8 cellular contexts compared by ENCODE assay signal in the genomic region with DNA sequence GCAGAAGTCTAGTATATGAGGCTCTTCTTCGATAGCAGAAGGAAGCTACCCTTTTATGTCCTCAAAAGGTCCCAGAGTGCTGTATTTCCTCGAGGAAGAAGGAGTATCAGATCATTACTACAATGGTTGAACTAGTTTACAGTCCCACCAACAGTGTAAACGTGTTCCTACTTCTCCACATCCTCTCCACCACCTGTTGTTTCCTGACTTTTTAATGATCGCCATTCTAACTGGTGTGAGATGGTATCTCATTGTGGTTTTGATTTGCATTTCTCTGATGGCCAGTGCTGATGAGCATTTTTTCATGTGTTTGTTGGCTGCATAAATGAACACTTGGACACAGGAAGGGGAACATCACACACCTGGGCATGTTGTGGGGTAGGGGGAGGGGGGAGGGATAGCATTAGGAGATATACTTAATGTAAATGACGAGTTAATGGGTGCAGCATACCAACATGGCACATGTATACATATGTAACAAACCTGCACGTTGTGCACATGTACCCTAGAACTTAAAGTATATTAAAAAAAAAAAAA. TPM values are rescaled to one million over a fixed set of nuclear protein-coding genes. Genes with fewer than 3 reads are reported as not detected.
A peak's percentile ranks its signal among the peaks of the same experiment; 100 is the strongest.
DNase-seq lines count a peak whose midpoint lies in the region; ATAC-seq, FAIRE-seq and TF ChIP-seq lines count a peak whose summit lies in the region.
"Not testable (repeated sequence)": the region's sequence is repeated elsewhere in the genome, so short reads cannot be mapped to it uniquely, and the experiment has no call there.

No MANE protein-coding gene starts in this region.

- TF ChIP-seq CTCF in HEK293 (tag by site-specific recombination; IDR thresholded peaks at IDR 0.05); OCI-LY7 (conservative IDR thresholded peaks at IDR 0.05; ENCODE audit: low read length); astrocyte (IDR thresholded peaks at IDR 0.05; ENCODE audit: insufficient read depth, low read depth, low read length); progenitor cell of endocrine pancreas (IDR thresholded peaks at IDR 0.05; ENCODE audit: unreplicated experiment): not testable (repeated sequence)

- H3K9ac ChIP-seq in astrocyte (ENCODE audit: low read length), result not testable (repeated sequence)

- peak overlapping the region; percentile 86 to 97 (median 94) for H3K4me3 Mint-ChIP-seq in CD4-positive, CD25-positive, alpha-beta regulatory T cell
- peak overlapping the region; percentile 91 for H3K4me3 Mint-ChIP-seq in activated CD4-positive, alpha-beta T cell treated with anti-CD3 and anti-CD28 coated beads for 36 hours
- H3K4me3 Mint-ChIP-seq in activated T-helper 1 cell treated with anti-CD3 and anti-CD28 coated beads, Interleukin-12 subunit alpha, Interleukin-12 subunit beta, Interleukin-2, Interleukin-4 antibody, amounts not matched to agents 30 ng/mL and 10 ng/mL and 1 ng/mL, durations not matched to agents 14 hours and 24 hours and 36 hours, result peak overlapping the region; percentile 0
- H3K4me3 Mint-ChIP-seq in astrocyte (ENCODE audit: unreplicated experiment), result not testable (repeated sequence)
- peak overlapping the region in 6 of 8 donors; percentile 45 to 95 (median 94) for H3K4me3 Mint-ChIP-seq in naive B cell
- peak overlapping the region; percentile 85 for H3K4me3 Mint-ChIP-seq in progenitor cell of endocrine pancreas (ENCODE audit: low read depth)

- CTCF ChIA-PET in HEK293 (lab: Yijun Ruan, JAX); OCI-LY7 (lab: Charles Lee; ENCODE audit: unreplicated experiment): not testable (repeated sequence)
- CTCF ChIA-PET in activated CD4-positive, alpha-beta T cell treated with anti-CD3 and anti-CD28 coated beads for 36 hours (lab: Charles Lee), result interaction anchor here (0.7 kb wide), 1 partner anchor 10 kb away, joined by 3 read pairs; no protein-coding TSS in a partner anchor

- peaks cover 33% of the 10 kb centered on the region for H3K79me2 ChIP-seq in OCI-LY7 (ENCODE audit: insufficient read depth, low read depth, low read length)
- peaks cover 28% of the 10 kb centered on the region for H3K79me2 ChIP-seq in astrocyte (ENCODE audit: insufficient read depth, low read length)

- BruUV-seq in OCI-LY7 (replicated peaks; lab: Mats Ljungman, UMichigan), result not testable (repeated sequence)

- H3K4me2 ChIP-seq in OCI-LY7 (ENCODE audit: low read length), result peak overlapping the region; percentile 96
- not testable (repeated sequence) for H3K4me2 ChIP-seq in astrocyte (ENCODE audit: low read length)

- H3K27me3 Mint-ChIP-seq in CD4-positive, CD25-positive, alpha-beta regulatory T cell; activated CD4-positive, alpha-beta T cell treated with anti-CD3 and anti-CD28 coated beads for 36 hours; activated T-helper 1 cell treated with anti-CD3 and anti-CD28 coated beads, Interleukin-12 subunit alpha, Interleukin-12 subunit beta, Interleukin-2, Interleukin-4 antibody, amounts not matched to agents 30 ng/mL and 10 ng/mL and 1 ng/mL, durations not matched to agents 14 hours and 24 hours and 36 hours (ENCODE audit: insufficient read depth); astrocyte (ENCODE audit: low read depth, unreplicated experiment); naive B cell: not testable (repeated sequence)
- peaks cover 26% of the 10 kb centered on the region for H3K27me3 Mint-ChIP-seq in progenitor cell of endocrine pancreas

- peaks cover 14% of the 10 kb centered on the region; the same call in 1 of the 2 replicates for H4K20me1 ChIP-seq in OCI-LY7 (ENCODE audit: insufficient read depth, low read length)
- not testable (repeated sequence) for H4K20me1 ChIP-seq in astrocyte (ENCODE audit: insufficient read depth, low read length)

- H3K9me3 ChIP-seq in CD4-positive, CD25-positive, alpha-beta regulatory T cell (ENCODE audit: control insufficient read depth in 2 of 2, low read length in 2 of 2); HEK293 (ENCODE audit: control insufficient read depth, insufficient read depth, low read depth, low read length); OCI-LY7 (ENCODE audit: low read length); astrocyte (ENCODE audit: insufficient read depth, low read depth, low read length): not testable (repeated sequence)

- H3K27me3 ChIP-seq in CD4-positive, CD25-positive, alpha-beta regulatory T cell (ENCODE audit: control insufficient read depth, insufficient read depth, low read length); astrocyte (ENCODE audit: insufficient read depth, low read length): not testable (repeated sequence)

- not testable (repeated sequence) for H3K9me2 ChIP-seq in OCI-LY7 (ENCODE audit: insufficient read depth, low read length)

- ATAC-seq in CD4-positive, CD25-positive, alpha-beta regulatory T cell (ENCODE audit: low read depth in 2 of 2); activated CD4-positive, alpha-beta T cell treated with anti-CD3 and anti-CD28 coated beads for 36 hours; naive B cell (ENCODE audit: low read depth in 2 of 2): not testable (repeated sequence)

- H3K4me1 Mint-ChIP-seq in CD4-positive, CD25-positive, alpha-beta regulatory T cell, result peaks cover 16 to 47% (median 32%) of the 10 kb centered on the region in 4 donors
- H3K4me1 Mint-ChIP-seq in activated CD4-positive, alpha-beta T cell treated with anti-CD3 and anti-CD28 coated beads for 36 hours, result peaks cover 40% of the 10 kb centered on the region
- peaks cover 28% of the 10 kb centered on the region for H3K4me1 Mint-ChIP-seq in activated T-helper 1 cell treated with anti-CD3 and anti-CD28 coated beads, Interleukin-12 subunit alpha, Interleukin-12 subunit beta, Interleukin-2, Interleukin-4 antibody, amounts not matched to agents 30 ng/mL and 10 ng/mL and 1 ng/mL, durations not matched to agents 14 hours and 24 hours and 36 hours (ENCODE audit: low read depth)
- H3K4me1 Mint-ChIP-seq in astrocyte (ENCODE audit: low read depth, unreplicated experiment); progenitor cell of endocrine pancreas (ENCODE audit: low read depth): not testable (repeated sequence)
- H3K4me1 Mint-ChIP-seq in naive B cell, result peaks cover 16 to 31% (median 19%) of the 10 kb centered on the region in 3 donors

- not testable (repeated sequence) for FAIRE-seq in astrocyte (lab: Jason Lieb, UNC)

- peak overlapping the region; percentile 87 to 99 (median 98) for H3K27ac Mint-ChIP-seq in CD4-positive, CD25-positive, alpha-beta regulatory T cell
- H3K27ac Mint-ChIP-seq in activated CD4-positive, alpha-beta T cell treated with anti-CD3 and anti-CD28 coated beads for 36 hours, result peak overlapping the region; percentile 96
- H3K27ac Mint-ChIP-seq in activated T-helper 1 cell treated with anti-CD3 and anti-CD28 coated beads, Interleukin-12 subunit alpha, Interleukin-12 subunit beta, Interleukin-2, Interleukin-4 antibody, amounts not matched to agents 30 ng/mL and 10 ng/mL and 1 ng/mL, durations not matched to agents 14 hours and 24 hours and 36 hours; progenitor cell of endocrine pancreas: not testable (repeated sequence)
- H3K27ac Mint-ChIP-seq in astrocyte (ENCODE audit: unreplicated experiment), result peak overlapping the region; percentile 29
- peak overlapping the region in 1 of 6 donors; percentile 98 for H3K27ac Mint-ChIP-seq in naive B cell

- not testable (repeated sequence) for DNase-seq in CD4-positive, CD25-positive, alpha-beta regulatory T cell; activated CD4-positive, alpha-beta T cell treated with anti-CD3 and anti-CD28 coated beads for 36 hours; activated T-helper 1 cell treated with anti-CD3 and anti-CD28 coated beads, Interleukin-12 subunit alpha, Interleukin-12 subunit beta, Interleukin-2, Interleukin-4 antibody, amounts not matched to agents 30 ng/mL and 10 ng/mL and 1 ng/mL, durations not matched to agents 14 hours and 24 hours and 36 hours (ENCODE audit: low spot score); astrocyte (ENCODE audit: low read depth); naive B cell; progenitor cell of endocrine pancreas (ENCODE audit: low spot score, unreplicated experiment)
- DNase-seq in OCI-LY7 (ENCODE audit: low spot score), result peak; percentile 37

- intact Hi-C loops in OCI-LY7 (cut with micrococcal nuclease; ENCODE audit: unreplicated experiment), result loop anchor here (2.0 kb wide), 1 partner anchor 77 kb away; no protein-coding TSS in a partner anchor
- intact Hi-C loops in activated CD4-positive, alpha-beta T cell treated with anti-CD3 and anti-CD28 coated beads for 36 hours (cut with DNase I, micrococcal nuclease), result loop anchor here (2.0 kb wide), 2 partner anchors 91 to 265 kb away; a partner anchor contains a TSS
- intact Hi-C loops in activated T-helper 1 cell treated with anti-CD3 and anti-CD28 coated beads, Interleukin-12 subunit alpha, Interleukin-12 subunit beta, Interleukin-2, Interleukin-4 antibody, amounts not matched to agents 30 ng/mL and 10 ng/mL and 1 ng/mL, durations not matched to agents 14 hours and 24 hours and 36 hours (cut with micrococcal nuclease), result loop anchor here (2.0 to 5.0 kb wide), 3 partner anchors 71 to 1377 kb away; a partner anchor contains a TSS

- H3K4me3 ChIP-seq in CD4-positive, CD25-positive, alpha-beta regulatory T cell (ENCODE audit: low read depth, low read length), result peak overlapping the region; percentile 48
- not testable (repeated sequence) for H3K4me3 ChIP-seq in HEK293 (ENCODE audit: low read depth, low read length); astrocyte (ENCODE audit: insufficient read depth, low read depth, low read length)
- peak overlapping the region; percentile 77 for H3K4me3 ChIP-seq in OCI-LY7 (ENCODE audit: low read depth, low read length, poor library complexity, severe bottlenecking)

- H2AFZ ChIP-seq in OCI-LY7 (ENCODE audit: low read length), result peak overlapping the region; percentile 80; the same call in 1 of the 2 replicates
- H2AFZ ChIP-seq in astrocyte (ENCODE audit: low read depth, low read length), result not testable (repeated sequence)

- H3K4me1 ChIP-seq in CD4-positive, CD25-positive, alpha-beta regulatory T cell (ENCODE audit: control insufficient read depth, insufficient read depth, low read length, poor library complexity, severe bottlenecking), result peaks cover 35% of the 10 kb centered on the region
- not testable (repeated sequence) for H3K4me1 ChIP-seq in HEK293 (ENCODE audit: control insufficient read depth, insufficient read depth, low read length)
- peaks cover 55% of the 10 kb centered on the region for H3K4me1 ChIP-seq in OCI-LY7 (ENCODE audit: insufficient read depth, low read length, poor library complexity, severe bottlenecking)
- H3K4me1 ChIP-seq in astrocyte (ENCODE audit: insufficient read depth, low read length), result peaks cover 20% of the 10 kb centered on the region

- POLR2A ChIA-PET in HEK293 (lab: Yijun Ruan, JAX), result not testable (repeated sequence)
- POLR2A ChIA-PET in OCI-LY7 (lab: Charles Lee), result interaction anchor here (0.5 kb wide), 1 partner anchor 93 kb away, joined by 3 read pairs; no protein-coding TSS in a partner anchor
- POLR2A ChIA-PET in activated CD4-positive, alpha-beta T cell treated with anti-CD3 and anti-CD28 coated beads for 36 hours (lab: Charles Lee), result interaction anchor here (0.6 kb wide), 1 partner anchor 387 kb away, joined by 4 read pairs; no protein-coding TSS in a partner anchor

- peaks cover 12% of the 10 kb centered on the region for H3K36me3 ChIP-seq in CD4-positive, CD25-positive, alpha-beta regulatory T cell (ENCODE audit: control insufficient read depth, insufficient read depth, low read length)
- not testable (repeated sequence) for H3K36me3 ChIP-seq in HEK293 (ENCODE audit: control insufficient read depth in 2 of 2, insufficient read depth in 1 of 2, low read length in 2 of 2); astrocyte (ENCODE audit: insufficient read depth, low read length)
- H3K36me3 ChIP-seq in OCI-LY7 (ENCODE audit: insufficient read depth, low read length), result peaks cover 24% of the 10 kb centered on the region

- H3K9me3 Mint-ChIP-seq in CD4-positive, CD25-positive, alpha-beta regulatory T cell; activated CD4-positive, alpha-beta T cell treated with anti-CD3 and anti-CD28 coated beads for 36 hours (ENCODE audit: low read depth); activated T-helper 1 cell treated with anti-CD3 and anti-CD28 coated beads, Interleukin-12 subunit alpha, Interleukin-12 subunit beta, Interleukin-2, Interleukin-4 antibody, amounts not matched to agents 30 ng/mL and 10 ng/mL and 1 ng/mL, durations not matched to agents 14 hours and 24 hours and 36 hours; astrocyte (ENCODE audit: unreplicated experiment); naive B cell; progenitor cell of endocrine pancreas (ENCODE audit: low read depth): not testable (repeated sequence)

- H3K27ac ChIP-seq in CD4-positive, CD25-positive, alpha-beta regulatory T cell (ENCODE audit: insufficient read depth, low read length, poor library complexity, severe bottlenecking), result peak overlapping the region; percentile 90
- not testable (repeated sequence) for H3K27ac ChIP-seq in HEK293 (ENCODE audit: extremely low read depth, low read depth, low read length); astrocyte (ENCODE audit: low read depth, low read length)
- peak overlapping the region; percentile 87 for H3K27ac ChIP-seq in OCI-LY7 (ENCODE audit: low read depth, low read length, poor library complexity, severe bottlenecking)

- H3K36me3 Mint-ChIP-seq in CD4-positive, CD25-positive, alpha-beta regulatory T cell; activated CD4-positive, alpha-beta T cell treated with anti-CD3 and anti-CD28 coated beads for 36 hours (ENCODE audit: low read depth); activated T-helper 1 cell treated with anti-CD3 and anti-CD28 coated beads, Interleukin-12 subunit alpha, Interleukin-12 subunit beta, Interleukin-2, Interleukin-4 antibody, amounts not matched to agents 30 ng/mL and 10 ng/mL and 1 ng/mL, durations not matched to agents 14 hours and 24 hours and 36 hours (ENCODE audit: low read depth); astrocyte (ENCODE audit: low read depth, unreplicated experiment); naive B cell; progenitor cell of endocrine pancreas (ENCODE audit: insufficient read depth): not testable (repeated sequence)

RNA-seq across cellular contexts. Expression of a gene that starts 1.2 kb away (rescaled TPM):
- 37.9 TPM for total RNA-seq in CD4-positive, CD25-positive, alpha-beta regulatory T cell
- polyA plus RNA-seq in CD4-positive, CD25-positive, alpha-beta regulatory T cell, result 10 to 100 TPM; 38.3 to 43.2 (median 42.4) TPM
- total RNA-seq in OCI-LY7 (2014; rRNA removed; shearing (Covaris generic)), result 16.7 and 17.9 TPM in 2 replicates
- total RNA-seq in OCI-LY7 (2022), result 59.2 and 64.3 TPM in 2 replicates
- total RNA-seq in activated CD4-positive, alpha-beta T cell treated with anti-CD3 and anti-CD28 coated beads for 36 hours, result 10 to 100 TPM; 12.8 to 18.5 TPM
- total RNA-seq in activated T-helper 1 cell treated with anti-CD3 and anti-CD28 coated beads, Interleukin-12 subunit alpha, Interleukin-12 subunit beta, Interleukin-2, Interleukin-4 antibody, amounts not matched to agents 30 ng/mL and 10 ng/mL and 1 ng/mL, durations not matched to agents 14 hours and 24 hours and 36 hours, result 17.6 and 17.8 TPM in 2 replicates
- 45.3 and 46.4 TPM in 2 replicates for total RNA-seq in astrocyte
- 10 to 100 TPM; 15.8 to 30.2 (median 21.8) TPM for polyA plus RNA-seq in naive B cell (ENCODE audit: low read depth in 6 of 6)
- total RNA-seq in progenitor cell of endocrine pancreas, result 6.4 and 7.2 TPM in 2 replicates

RNA-seq across cellular contexts. Expression of a gene that starts 53.4 kb away (rescaled TPM):
- 15.2 TPM for total RNA-seq in CD4-positive, CD25-positive, alpha-beta regulatory T cell
- 1 to 10 TPM; 4.8 to 8.3 (median 6.4) TPM for polyA plus RNA-seq in CD4-positive, CD25-positive, alpha-beta regulatory T cell
- 25.3 and 27.3 TPM in 2 replicates for total RNA-seq in OCI-LY7 (2014; rRNA removed; shearing (Covaris generic))
- total RNA-seq in OCI-LY7 (2022) (43.5 and 46.7 TPM in 2 replicates), astrocyte (10.1 and 11.5 TPM in 2 replicates), progenitor cell of endocrine pancreas (21.9 and 24.5 TPM in 2 replicates)
- total RNA-seq in activated CD4-positive, alpha-beta T cell treated with anti-CD3 and anti-CD28 coated beads for 36 hours, result 10 to 100 TPM; 18.1 to 20.0 TPM
- total RNA-seq in activated T-helper 1 cell treated with anti-CD3 and anti-CD28 coated beads, Interleukin-12 subunit alpha, Interleukin-12 subunit beta, Interleukin-2, Interleukin-4 antibody, amounts not matched to agents 30 ng/mL and 10 ng/mL and 1 ng/mL, durations not matched to agents 14 hours and 24 hours and 36 hours, result 20.2 and 20.6 TPM in 2 replicates
- 1 to 10 TPM; 4.1 to 5.8 (median 4.9) TPM for polyA plus RNA-seq in naive B cell (ENCODE audit: low read depth in 6 of 6)
